In the genomic region with DNA sequence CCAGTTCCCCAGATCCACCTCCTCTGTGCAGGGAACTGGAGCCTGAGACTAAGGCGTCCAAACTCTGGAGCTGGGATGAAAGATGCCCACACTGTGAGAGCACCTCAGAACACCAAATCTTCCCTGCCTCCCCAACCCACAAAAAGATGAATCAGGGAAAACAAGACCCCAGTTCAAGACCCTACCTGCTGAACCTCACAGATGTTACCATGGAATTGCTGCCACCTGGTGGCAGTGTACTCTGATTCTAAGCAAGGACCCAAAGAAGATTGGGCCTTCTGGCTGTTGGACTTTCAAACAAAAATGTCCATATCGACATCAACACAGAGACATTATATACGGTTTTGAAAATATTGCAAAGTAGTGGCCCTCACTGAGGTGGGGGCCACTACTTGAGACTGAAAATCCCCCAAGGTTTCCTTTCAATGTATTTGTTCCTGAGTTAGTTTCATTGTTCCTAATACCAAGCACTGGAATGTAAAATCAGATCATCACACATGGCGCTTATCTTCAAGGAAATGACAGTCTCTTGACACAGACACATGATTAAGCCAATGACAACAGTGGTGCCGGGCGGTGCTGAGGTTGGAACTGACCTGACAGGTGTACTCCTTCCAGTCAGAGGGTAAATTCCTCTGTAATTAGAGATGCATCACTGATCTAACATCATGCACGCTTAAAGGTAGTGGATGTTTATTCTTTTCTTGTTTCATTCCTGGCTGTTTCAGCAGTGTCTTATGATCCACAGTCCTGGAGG, we compare ENCODE assay signal across 8 cellular contexts.
DNase-seq lines count a peak whose midpoint lies in the region; FAIRE-seq and TF ChIP-seq lines count a peak whose summit lies in the region.
"Had no signal": no experiment of that assay in that cellular context is flagged by ENCODE, and none has a peak within 500 bp of the region (broad histone marks: within the 10 kb centered on the region; RNA-seq: fewer than 3 reads in every experiment).

No MANE protein-coding gene starts in this region.

- no peaks in the 10 kb centered on the region for H3K36me3 ChIP-seq in KMS-11 (ENCODE audit: insufficient read depth)
- no peaks in the 10 kb centered on the region for H3K36me3 ChIP-seq in bronchial epithelial cell (ENCODE audit: control insufficient read depth, insufficient read depth, low read length)
- no peaks in the 10 kb centered on the region for H3K36me3 ChIP-seq in neural progenitor cell
- no peaks in the 10 kb centered on the region for H3K36me3 ChIP-seq in effector memory CD4-positive, alpha-beta T cell (ENCODE audit: control insufficient read depth, insufficient read depth, low read length)

- H3K27me3 Mint-ChIP-seq in neural progenitor cell (ENCODE audit: insufficient read depth, low read depth): peaks cover 11% of the 10 kb centered on the region

- no peak overlapping the region for H3K27ac Mint-ChIP-seq in neural progenitor cell
- H3K27ac Mint-ChIP-seq: memory B cell had no signal

- no peaks in the 10 kb centered on the region for H3F3A ChIP-seq in neural progenitor cell (ENCODE audit: low read depth)

- H2AFZ ChIP-seq in KMS-11 (ENCODE audit: low read depth) (no peak overlapping the region), neural progenitor cell (replicated peaks) (no peak overlapping the region)

- no peaks in the 10 kb centered on the region for H4K20me1 ChIP-seq in KMS-11 (ENCODE audit: insufficient read depth)
- no peaks in the 10 kb centered on the region for H4K20me1 ChIP-seq in neural progenitor cell (ENCODE audit: low read depth)

- H3K27me3 ChIP-seq in KMS-11 (ENCODE audit: insufficient read depth, low read depth): no peaks in the 10 kb centered on the region
- H3K27me3 ChIP-seq in bronchial epithelial cell (ENCODE audit: control insufficient read depth, insufficient read depth, low read length): no peaks in the 10 kb centered on the region
- H3K27me3 ChIP-seq in neural progenitor cell: peaks cover 52% of the 10 kb centered on the region
- H3K27me3 ChIP-seq in effector memory CD4-positive, alpha-beta T cell (replicated peaks; ENCODE audit: control insufficient read depth, insufficient read depth, low read length, poor library complexity, severe bottlenecking): no peaks in the 10 kb centered on the region

- H3K79me2 ChIP-seq in KMS-11 (ENCODE audit: insufficient read depth, low read depth): no peaks in the 10 kb centered on the region
- H3K79me2 ChIP-seq in neural progenitor cell (ENCODE audit: low read depth): no peaks in the 10 kb centered on the region

- no peaks in the 10 kb centered on the region for H3K36me3 Mint-ChIP-seq in neural progenitor cell
- H3K36me3 Mint-ChIP-seq: memory B cell had no signal

- H3K9ac ChIP-seq in KMS-11 (no peak overlapping the region), neural progenitor cell (no peak overlapping the region)

- DNase-seq in GM12864 (ENCODE audit: low read depth) (no peak), bronchial epithelial cell (ENCODE audit: low read depth) (peak; percentile 79), neural progenitor cell (ENCODE audit: low spot score) (peak; percentile 69), NOMO-1 (lab: John Stamatoyannopoulos, UW; ENCODE audit: unreplicated experiment in 2 of 2) (no peak)
- no peak for DNase-seq in activated T-cell treated with anti-CD3 and anti-CD28 coated beads, Interleukin-2, amount 50 U/mL, for 1 hour
- no peak for DNase-seq in effector memory CD4-positive, alpha-beta T cell

- no peak overlapping the region for H3K4me3 Mint-ChIP-seq in neural progenitor cell
- H3K4me3 Mint-ChIP-seq: memory B cell had no signal

- H3K9me3 Mint-ChIP-seq in neural progenitor cell: no peaks in the 10 kb centered on the region
- H3K9me3 Mint-ChIP-seq: memory B cell had no signal

- H3K4me1 ChIP-seq in KMS-11 (ENCODE audit: low read depth, poor library complexity, severe bottlenecking) (no peaks in the 10 kb centered on the region), neural progenitor cell (no peaks in the 10 kb centered on the region)
- no peaks in the 10 kb centered on the region for H3K4me1 ChIP-seq in effector memory CD4-positive, alpha-beta T cell (ENCODE audit: control insufficient read depth, insufficient read depth, low read length, poor library complexity, severe bottlenecking)

- peaks cover 4% of the 10 kb centered on the region for H3K4me1 Mint-ChIP-seq in neural progenitor cell
- H3K4me1 Mint-ChIP-seq: memory B cell had no signal

- TF ChIP-seq CTCF in GM12864 (IDR thresholded peaks at IDR 0.05; ENCODE audit: low read depth, low read length, missing control alignments) (peak; percentile 41), KMS-11 (conservative IDR thresholded peaks at IDR 0.05; ENCODE audit: low read depth, low read length) (0 out of 2 replicates have a peak, but pooled peaks have one; percentile 22), bronchial epithelial cell (IDR thresholded peaks at IDR 0.05; ENCODE audit: insufficient read depth, low read length, severe bottlenecking) (peak; percentile 53), neural progenitor cell (IDR thresholded peaks at IDR 0.05) (peak; percentile 73)

- H3K9me3 ChIP-seq in neural progenitor cell (ENCODE audit: low read depth): no peaks in the 10 kb centered on the region
- H3K9me3 ChIP-seq in effector memory CD4-positive, alpha-beta T cell (ENCODE audit: control insufficient read depth, low read length): no peaks in the 10 kb centered on the region

- no peak overlapping the region for H3K4me2 ChIP-seq in KMS-11
- no peak overlapping the region for H3K4me2 ChIP-seq in neural progenitor cell

- FAIRE-seq in bronchial epithelial cell (lab: Jason Lieb, UNC): no peak

- no peak overlapping the region for H3K27ac ChIP-seq in KMS-11
- H3K27ac ChIP-seq in neural progenitor cell: no peak overlapping the region
- no peak overlapping the region for H3K27ac ChIP-seq in effector memory CD4-positive, alpha-beta T cell (ENCODE audit: insufficient read depth, low read length, poor library complexity, severe bottlenecking)

- H3K4me3 ChIP-seq in GM12864 (ENCODE audit: low read depth, low read length): no peak overlapping the region
- H3K4me3 ChIP-seq in KMS-11 (IDR thresholded peaks at IDR 0.05; ENCODE audit: insufficient read depth, low read depth, low read length): no peak overlapping the region
- H3K4me3 ChIP-seq in bronchial epithelial cell (ENCODE audit: low read depth, low read length): no peak overlapping the region
- no peak overlapping the region for H3K4me3 ChIP-seq in neural progenitor cell
- H3K4me3 ChIP-seq in effector memory CD4-positive, alpha-beta T cell (ENCODE audit: insufficient read depth, low read depth, low read length, poor library complexity, severe bottlenecking): no peak overlapping the region

Comparison
In these comparisons a context has a peak if more than half of its experiments do, and no peak if none do; other contexts are left out.
1. DNase-seq: peak in bronchial epithelial cell (single experiment) and neural progenitor cell (single experiment); none in GM12864 (single experiment), NOMO-1 (0 of 2), activated T-cell treated with anti-CD3 and anti-CD28 coated beads, Interleukin-2, amount 50 U/mL, for 1 hour (single experiment) and effector memory CD4-positive, alpha-beta T cell (0 of 3).
2. CTCF ChIP-seq: peak in every context shown above with its lines; median percentile 73 in neural progenitor cell; 53 in bronchial epithelial cell; 41 in GM12864; 22 in KMS-11.